Comparison of ENCODE assay signal across 9 cellular contexts in genomic region chrX:79413009-79413408, GRCh38. TPM values are rescaled to one million over a fixed set of nuclear protein-coding genes. Genes with fewer than 3 reads are reported as not detected.
DNase-seq lines count a peak whose midpoint lies in the region; ATAC-seq and TF ChIP-seq lines count a peak whose summit lies in the region.
"Had no signal": no experiment of that assay in that cellular context is flagged by ENCODE, and none has a peak within 500 bp of the region (broad histone marks: within the 10 kb centered on the region; RNA-seq: fewer than 3 reads in every experiment).

No MANE protein-coding gene starts in this region.

- no peak for ATAC-seq in HG03097 (IDR thresholded peaks at IDR 0.05; ENCODE audit: low FRiP score, unreplicated experiment)

- H4K20me1 ChIP-seq in OCI-LY3 (ENCODE audit: insufficient read depth, low read length): no peaks in the 10 kb centered on the region
- H4K20me1 ChIP-seq in osteoblast (ENCODE audit: insufficient read depth, low read length): no peaks in the 10 kb centered on the region

- H3K4me2 ChIP-seq in OCI-LY3 (ENCODE audit: low read length) (peak overlapping the region; percentile 74), osteoblast (ENCODE audit: insufficient read depth, low read length) (peak overlapping the region; percentile 9)

- TF ChIP-seq CTCF in OCI-LY3 (IDR thresholded peaks at IDR 0.05; ENCODE audit: low read depth, low read length) (peak; percentile 58), osteoblast (IDR thresholded peaks at IDR 0.05; ENCODE audit: extremely low read depth, low read depth, low read length) (peak; percentile 41)

- H3K27me3 ChIP-seq in OCI-LY3 (ENCODE audit: low read depth, low read length): no peaks in the 10 kb centered on the region
- no peaks in the 10 kb centered on the region for H3K27me3 ChIP-seq in effector memory CD4-positive, alpha-beta T cell (replicated peaks; ENCODE audit: control insufficient read depth, insufficient read depth, low read length, poor library complexity, severe bottlenecking)
- H3K27me3 ChIP-seq in osteoblast (ENCODE audit: insufficient read depth, low read length): no peaks in the 10 kb centered on the region
- H3K27me3 ChIP-seq: SJSA1 had no signal

- peak overlapping the region; percentile 76 for H3K4me3 ChIP-seq in OCI-LY3 (ENCODE audit: low read length)
- H3K4me3 ChIP-seq in effector memory CD4-positive, alpha-beta T cell (ENCODE audit: insufficient read depth, low read depth, low read length, poor library complexity, severe bottlenecking): peak overlapping the region; percentile 17
- peak overlapping the region; percentile 33 for H3K4me3 ChIP-seq in osteoblast (ENCODE audit: insufficient read depth, low read length)
- H3K4me3 ChIP-seq: SJSA1 had no signal

- H2AFZ ChIP-seq in OCI-LY3 (ENCODE audit: low read depth, low read length) (peak overlapping the region; percentile 81), osteoblast (ENCODE audit: low read length) (no peak overlapping the region)

- H3K9me3 ChIP-seq in OCI-LY3 (ENCODE audit: insufficient read depth, low read length): no peaks in the 10 kb centered on the region
- no peaks in the 10 kb centered on the region for H3K9me3 ChIP-seq in effector memory CD4-positive, alpha-beta T cell (ENCODE audit: control insufficient read depth, low read length)
- no peaks in the 10 kb centered on the region for H3K9me3 ChIP-seq in osteoblast (ENCODE audit: low read depth, low read length)
- H3K9me3 ChIP-seq: SJSA1 had no signal

- peak overlapping the region; percentile 44 for H3K9ac ChIP-seq in OCI-LY3 (ENCODE audit: low read length)

- peak; percentile 33 for DNase-seq in DMS 273 (lab: John Stamatoyannopoulos, UW; ENCODE audit: unreplicated experiment)
- DNase-seq in DMS 273 treated with DMSO at 0.1 percent for 48 hours (lab: John Stamatoyannopoulos, UW): no peak
- DNase-seq in effector memory CD4-positive, alpha-beta T cell: no peak
- DNase-seq in osteoblast (ENCODE audit: insufficient read length, low spot score, missing footprints): peak; percentile 18
- DNase-seq in GOT3 (lab: John Stamatoyannopoulos, UW): no peak
- no peak for DNase-seq in GF-D8 (lab: John Stamatoyannopoulos, UW)

- H3K4me1 ChIP-seq in OCI-LY3 (ENCODE audit: low read length): 0 out of 2 replicates have a peak, but pooled peaks cover 2% of the 10 kb centered on the region
- H3K4me1 ChIP-seq in effector memory CD4-positive, alpha-beta T cell (ENCODE audit: control insufficient read depth, insufficient read depth, low read length, poor library complexity, severe bottlenecking): no peaks in the 10 kb centered on the region
- H3K4me1 ChIP-seq in osteoblast (ENCODE audit: insufficient read depth, low read length): no peaks in the 10 kb centered on the region
- H3K4me1 ChIP-seq: SJSA1 had no signal

- no peak overlapping the region for H3K27ac ChIP-seq in OCI-LY3 (ENCODE audit: low read length)
- H3K27ac ChIP-seq in effector memory CD4-positive, alpha-beta T cell (ENCODE audit: insufficient read depth, low read length, poor library complexity, severe bottlenecking): peak overlapping the region; percentile 31
- no peak overlapping the region for H3K27ac ChIP-seq in osteoblast (ENCODE audit: low read depth, low read length)
- H3K27ac ChIP-seq: SJSA1 had no signal

- H3K36me3 ChIP-seq in OCI-LY3 (replicated peaks; ENCODE audit: low read depth, low read length): no peaks in the 10 kb centered on the region
- H3K36me3 ChIP-seq in effector memory CD4-positive, alpha-beta T cell (ENCODE audit: control insufficient read depth, insufficient read depth, low read length): no peaks in the 10 kb centered on the region
- H3K36me3 ChIP-seq in osteoblast (ENCODE audit: insufficient read depth, low read length): no peaks in the 10 kb centered on the region
- H3K36me3 ChIP-seq: SJSA1 had no signal

- H3K79me2 ChIP-seq in OCI-LY3 (ENCODE audit: low read length) (no peaks in the 10 kb centered on the region), osteoblast (ENCODE audit: insufficient read depth, low read length) (no peaks in the 10 kb centered on the region)

RNA-seq across cellular contexts. Expression of gene ITM2A, which starts 45.9 kb away (rescaled TPM):
- not detected in 2 replicates for total RNA-seq in osteoblast
- total RNA-seq: SJSA1 had no signal

Comparison
In these comparisons a context has a peak if more than half of its experiments do, and no peak if none do; other contexts are left out.
1. DNase-seq: peak in DMS 273 (single experiment) and osteoblast (single experiment); none in DMS 273 treated with DMSO at 0.1 percent for 48 hours (single experiment), effector memory CD4-positive, alpha-beta T cell (0 of 3), GOT3 (single experiment) and GF-D8 (single experiment).
2. H3K4me3 ChIP-seq: peak in every context shown above with its lines; median percentile 76 in OCI-LY3; 33 in osteoblast; 17 in effector memory CD4-positive, alpha-beta T cell.